In the genomic region with DNA sequence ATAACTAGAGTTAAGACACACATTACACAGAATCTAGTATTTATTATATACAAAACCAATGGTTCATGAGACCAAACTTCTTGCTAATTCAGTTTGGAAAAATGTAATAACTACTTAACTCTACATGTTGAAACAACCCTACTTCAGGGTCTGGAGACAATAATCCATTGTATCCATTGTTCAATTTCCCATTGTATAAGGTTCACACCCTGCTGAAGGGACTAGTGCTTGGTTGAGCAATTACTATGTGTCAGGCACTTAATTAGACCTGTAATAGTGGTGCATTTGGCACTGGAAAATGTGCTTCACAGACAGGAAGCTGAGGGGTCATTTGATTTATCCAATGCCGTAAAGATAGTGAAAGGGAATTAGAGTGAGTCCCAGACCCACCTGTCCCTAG, we compare ENCODE assay signal across 16 cellular contexts.
"Had no signal": no experiment of that assay in that cellular context is flagged by ENCODE, and none has a peak within 500 bp of the region (broad histone marks: within the 10 kb centered on the region; RNA-seq: fewer than 3 reads in every experiment).

No MANE protein-coding gene starts in this region.

- H3K4me1 Mint-ChIP-seq: naive thymus-derived CD8-positive, alpha-beta T cell had no signal

- H3K36me3 Mint-ChIP-seq: naive thymus-derived CD8-positive, alpha-beta T cell had no signal

- H3K36me3 ChIP-seq: colonic mucosa, stomach, thoracic aorta, transverse colon had no signal

- H3K9me3 ChIP-seq: colonic mucosa, mucosa of descending colon, stomach, thoracic aorta, transverse colon had no signal

- H3K27me3 ChIP-seq: colonic mucosa, hepatocyte, stomach, transverse colon had no signal

- H3K4me1 ChIP-seq: colonic mucosa, stomach, transverse colon had no signal

- H3K27ac Mint-ChIP-seq: naive thymus-derived CD8-positive, alpha-beta T cell had no signal

- DNase-seq: colonic mucosa; dermis blood vessel endothelial cell; foreskin melanocyte; head of caudate nucleus; kidney glomerular epithelial cell; mucosa of descending colon; naive thymus-derived CD8-positive, alpha-beta T cell; right cardiac atrium; small intestine; stimulated activated CD4-positive, alpha-beta T cell treated with anti-CD3 and anti-CD28 coated beads, Interleukin-12 subunit alpha, Interleukin-12 subunit beta, amount 100 ng/mL, for 4 hours; stimulated activated naive CD4-positive, alpha-beta T cell; stomach; substantia nigra; transverse colon had no signal

- H3K4me3 Mint-ChIP-seq: naive thymus-derived CD8-positive, alpha-beta T cell had no signal

- H3K27ac ChIP-seq: colonic mucosa, hepatocyte, stomach, thoracic aorta, transverse colon had no signal

- ATAC-seq: mucosa of descending colon; naive thymus-derived CD8-positive, alpha-beta T cell; right cardiac atrium had no signal

- H3K4me2 ChIP-seq: hepatocyte had no signal

- H3K4me3 ChIP-seq: colonic mucosa, hepatocyte, mucosa of descending colon, stomach, thoracic aorta, transverse colon had no signal

- H2AFZ ChIP-seq: hepatocyte had no signal

- H3K79me2 ChIP-seq: hepatocyte had no signal
